In the genomic region with DNA sequence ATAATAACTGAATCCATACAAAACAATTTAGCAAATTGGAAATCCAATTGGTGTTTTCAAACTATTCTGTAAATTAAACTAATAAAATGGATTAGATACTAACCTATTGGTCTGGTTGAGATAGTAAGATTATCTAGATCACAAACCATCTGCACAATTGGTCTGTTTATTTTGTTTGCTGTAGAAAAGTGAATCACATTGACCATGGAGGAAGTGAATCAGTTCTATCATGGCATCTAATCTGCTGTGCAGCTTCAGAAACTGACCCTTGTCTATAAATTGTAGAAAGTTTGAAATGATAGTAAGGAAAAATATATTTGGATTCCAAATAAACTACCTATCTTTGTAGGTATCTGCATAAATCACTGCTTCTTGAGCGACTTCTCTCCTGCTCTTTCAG, we compare ENCODE assay signal across 16 cellular contexts.
DNase-seq lines count a peak whose midpoint lies in the region; FAIRE-seq and TF ChIP-seq lines count a peak whose summit lies in the region.
"Had no signal": no experiment of that assay in that cellular context is flagged by ENCODE, and none has a peak within 500 bp of the region (broad histone marks: within the 10 kb centered on the region; RNA-seq: fewer than 3 reads in every experiment).

No MANE protein-coding gene starts in this region.

- no peaks in the 10 kb centered on the region for H3K27me3 Mint-ChIP-seq in astrocyte (ENCODE audit: low read depth, unreplicated experiment)

- FAIRE-seq in astrocyte (lab: Jason Lieb, UNC) (no peak), small intestine (lab: Jason Lieb, UNC) (no peak)
- FAIRE-seq: K562 had no signal

- no peak overlapping the region for H2AFZ ChIP-seq in astrocyte (ENCODE audit: low read depth, low read length)

- H3K79me2 ChIP-seq in astrocyte (ENCODE audit: insufficient read depth, low read length): no peaks in the 10 kb centered on the region

- no peaks in the 10 kb centered on the region for H3K9me3 Mint-ChIP-seq in astrocyte (ENCODE audit: unreplicated experiment)
- H3K9me3 Mint-ChIP-seq: H9 had no signal

- no peaks in the 10 kb centered on the region for H3K9me3 ChIP-seq in astrocyte (ENCODE audit: insufficient read depth, low read depth, low read length)
- no peaks in the 10 kb centered on the region for H3K9me3 ChIP-seq in small intestine (ENCODE audit: control insufficient read depth, low read depth)
- H3K9me3 ChIP-seq in MG63: no peaks in the 10 kb centered on the region
- H3K9me3 ChIP-seq: Caco-2 had no signal

- H3K36me3 Mint-ChIP-seq in astrocyte (ENCODE audit: low read depth, unreplicated experiment): no peaks in the 10 kb centered on the region

- 82 to 94% (median 84%) methylated on average over 1 of the region's 1 CpG for WGBS in small intestine, 3 donors

- H3K9ac ChIP-seq in astrocyte (ENCODE audit: low read length): no peak overlapping the region

- peak; percentile 39 for DNase-seq in A172 (ENCODE audit: low spot score)
- peak; percentile 23 for DNase-seq in HS-5 (ENCODE audit: low read depth)
- peak; percentile 24 for DNase-seq in astrocyte (ENCODE audit: low read depth)
- peak; percentile 36 for DNase-seq in fibroblast of mammary gland (ENCODE audit: low read depth)
- no peak for DNase-seq in small intestine
- no peak for DNase-seq in MG63
- no peak for DNase-seq in activated CD8-positive, alpha-beta memory T cell treated with anti-CD3 and anti-CD28 coated beads, Interleukin-2, amount 50 U/mL, for 48 hours
- DNase-seq in COLO829 (ENCODE audit: low spot score): no peak
- DNase-seq: Caco-2, DMS153, H9, NCI-H1092, NCI-H774, Right ventricle myocardium superior had no signal

- H3K27ac ChIP-seq in astrocyte (ENCODE audit: low read depth, low read length) (no peak overlapping the region), small intestine (ENCODE audit: low read depth in 1 of 2, low read length in 1 of 2) (no peak overlapping the region)
- H3K27ac ChIP-seq: SK-N-MC had no signal

- no peaks in the 10 kb centered on the region for H3K36me3 ChIP-seq in astrocyte (ENCODE audit: insufficient read depth, low read length)
- H3K36me3 ChIP-seq in small intestine (ENCODE audit: control insufficient read depth in 2 of 2, insufficient read depth in 2 of 2, low read length in 2 of 2): no peaks in the 10 kb centered on the region
- H3K36me3 ChIP-seq in MG63: no peaks in the 10 kb centered on the region

- TF ChIP-seq CTCF in astrocyte (IDR thresholded peaks at IDR 0.05; ENCODE audit: insufficient read depth, low read depth, low read length): no peak
- no peak for TF ChIP-seq CTCF in fibroblast of mammary gland (conservative IDR thresholded peaks at IDR 0.05; ENCODE audit: control insufficient read depth, insufficient read depth, low read depth, low read length)

- H3K4me3 Mint-ChIP-seq in astrocyte (ENCODE audit: unreplicated experiment): no peak overlapping the region
- H3K4me3 Mint-ChIP-seq: H9 had no signal

- peak overlapping the region; percentile 36 for H3K4me2 ChIP-seq in astrocyte (ENCODE audit: low read length)

- H3K4me3 ChIP-seq in astrocyte (ENCODE audit: insufficient read depth, low read depth, low read length) (no peak overlapping the region), fibroblast of mammary gland (ENCODE audit: control insufficient read depth, low read depth, low read length) (no peak overlapping the region), small intestine (ENCODE audit: low read depth in 1 of 2, low read length in 2 of 2) (no peak overlapping the region), MG63 (no peak overlapping the region)
- H3K4me3 ChIP-seq: K562, SK-N-MC had no signal

- H4K20me1 ChIP-seq in astrocyte (ENCODE audit: insufficient read depth, low read length): no peaks in the 10 kb centered on the region

- no peaks in the 10 kb centered on the region for H3K27me3 ChIP-seq in astrocyte (ENCODE audit: insufficient read depth, low read length)
- H3K27me3 ChIP-seq in small intestine (ENCODE audit: control insufficient read depth in 2 of 2, insufficient read depth in 2 of 2, low read length in 2 of 2): no peaks in the 10 kb centered on the region
- no peaks in the 10 kb centered on the region for H3K27me3 ChIP-seq in MG63

- H3K4me1 Mint-ChIP-seq in astrocyte (ENCODE audit: low read depth, unreplicated experiment): peaks cover 10% of the 10 kb centered on the region
- H3K4me1 Mint-ChIP-seq: H9 had no signal

- no peak overlapping the region for H3K27ac Mint-ChIP-seq in astrocyte (ENCODE audit: unreplicated experiment)

- no peaks in the 10 kb centered on the region for H3K4me1 ChIP-seq in astrocyte (ENCODE audit: insufficient read depth, low read length)
- no peaks in the 10 kb centered on the region for H3K4me1 ChIP-seq in small intestine (ENCODE audit: control insufficient read depth in 2 of 2, insufficient read depth in 1 of 2, low read depth in 1 of 2, low read length in 1 of 2)
- H3K4me1 ChIP-seq: Caco-2 had no signal

Comparison
In these comparisons a context has a peak if more than half of its experiments do, and no peak if none do; other contexts are left out.
1. DNase-seq: peak in A172 (single experiment), HS-5 (single experiment), astrocyte (single experiment) and fibroblast of mammary gland (single experiment); none in small intestine (single experiment), MG63 (single experiment), activated CD8-positive, alpha-beta memory T cell treated with anti-CD3 and anti-CD28 coated beads, Interleukin-2, amount 50 U/mL, for 48 hours (single experiment) and COLO829 (single experiment).